8 cellular contexts compared by ENCODE assay signal in the genomic region with DNA sequence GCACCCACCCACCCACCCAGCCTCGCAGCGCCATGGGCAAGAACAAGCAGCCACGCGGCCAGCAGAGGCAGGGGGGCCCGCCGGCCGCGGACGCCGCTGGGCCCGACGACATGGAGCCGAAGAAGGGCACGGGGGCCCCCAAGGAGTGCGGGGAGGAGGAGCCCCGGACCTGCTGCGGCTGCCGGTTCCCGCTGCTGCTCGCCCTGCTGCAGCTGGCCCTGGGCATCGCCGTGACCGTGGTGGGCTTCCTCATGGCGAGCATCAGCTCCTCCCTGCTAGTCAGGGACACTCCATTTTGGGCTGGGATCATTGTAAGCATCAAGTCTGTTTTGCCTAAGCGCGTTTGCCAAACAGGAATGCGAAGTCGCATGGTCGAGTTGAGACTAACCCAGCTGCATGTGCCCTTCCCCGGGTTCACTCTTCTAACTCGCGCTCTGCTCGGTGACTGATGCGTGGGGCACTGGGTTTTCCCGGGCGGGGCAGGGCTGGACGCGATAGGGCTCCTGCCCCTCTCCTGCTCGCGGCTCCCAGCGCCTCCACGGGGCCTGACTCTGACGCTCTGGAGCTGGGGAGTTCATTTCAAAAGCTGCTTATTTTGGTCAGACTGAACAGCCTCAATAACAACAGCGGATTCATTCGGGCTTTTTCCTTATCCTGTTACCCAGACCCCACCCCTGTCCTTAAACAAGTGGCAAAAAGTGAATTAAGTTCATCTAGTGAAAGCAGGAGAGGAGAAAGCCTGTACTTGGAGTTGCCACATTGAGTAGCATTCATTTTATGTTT. TPM values are rescaled to one million over a fixed set of nuclear protein-coding genes. Genes with fewer than 3 reads are reported as not detected.
DNase-seq lines count a peak whose midpoint lies in the region; ATAC-seq, FAIRE-seq and TF ChIP-seq lines count a peak whose summit lies in the region.

No MANE protein-coding gene starts in this region.

- H3K27me3 Mint-ChIP-seq in HFFc6 (ENCODE audit: insufficient read depth) (no peaks in the 10 kb centered on the region), memory B cell (no peaks in the 10 kb centered on the region)

- no peak for TF ChIP-seq POLR2A in endothelial cell of umbilical vein (IDR thresholded peaks at IDR 0.05; ENCODE audit: low read depth, low read length)

- H3K9ac ChIP-seq in endothelial cell of umbilical vein (replicated peaks; ENCODE audit: extremely low read depth, insufficient read depth, low read length), result peak overlapping the region; percentile 7

- H3K4me3 ChIP-seq in SJSA1 (peak overlapping the region; percentile 51), endothelial cell of umbilical vein (replicated peaks in 1 of 3; ENCODE audit: insufficient read depth in 1 of 3, low read depth in 1 of 3, low read length in 3 of 3) (peak overlapping the region; percentile 0 to 59 (median 31))

- peak overlapping the region; percentile 94 for H3K4me3 Mint-ChIP-seq in HFFc6
- peak overlapping the region; percentile 94 for H3K4me3 Mint-ChIP-seq in memory B cell

- DNase-seq in G401 (ENCODE audit: low spot score) (peak; percentile 77), HFFc6 (peak; percentile 36), SJSA1 (ENCODE audit: low read depth in 1 of 2, low spot score in 2 of 2) (peak; percentile 68 to 79), endothelial cell of umbilical vein (ENCODE audit: low read depth, low spot score) (peak; percentile 47), memory B cell (ENCODE audit: low spot score in 2 of 2) (peak; percentile 9 to 25), superior temporal gyrus (ENCODE audit: extremely low spot score) (peak; percentile 82), T1000 (lab: John Stamatoyannopoulos, UW) (no peak)

- no peaks in the 10 kb centered on the region for H3K9me3 Mint-ChIP-seq in HFFc6
- no peaks in the 10 kb centered on the region for H3K9me3 Mint-ChIP-seq in memory B cell

- POLR2A ChIA-PET in endothelial cell of umbilical vein (lab: Charles Lee), result no interaction called here

- dilution Hi-C loops in endothelial cell of umbilical vein (cut with MboI; ENCODE audit: extremely low pct_ligation_motif_present, low sequenced_read_pairs), result no loop called here

- peak overlapping the region; percentile 97 for H3K27ac Mint-ChIP-seq in HFFc6
- H3K27ac Mint-ChIP-seq in memory B cell, result peak overlapping the region; percentile 91

- TF ChIP-seq CTCF in HFFc6 (IDR thresholded peaks at IDR 0.05), result no peak
- no peak for TF ChIP-seq CTCF in endothelial cell of umbilical vein (IDR thresholded peaks at IDR 0.05; ENCODE audit: extremely low read depth in 1 of 2, insufficient read depth in 1 of 2, low read depth in 1 of 2, low read length in 2 of 2)

- H3K4me1 Mint-ChIP-seq in HFFc6 (ENCODE audit: low read depth) (peaks cover 41% of the 10 kb centered on the region), memory B cell (peaks cover 8% of the 10 kb centered on the region)

- peak; percentile 74 for FAIRE-seq in endothelial cell of umbilical vein (lab: Jason Lieb, UNC)

- H3K27ac ChIP-seq in SJSA1 (peak overlapping the region; percentile 78), endothelial cell of umbilical vein (ENCODE audit: insufficient read depth, low read depth, low read length) (no peak overlapping the region)

- no peaks in the 10 kb centered on the region for H3K79me2 ChIP-seq in endothelial cell of umbilical vein (ENCODE audit: control insufficient read depth, insufficient read depth, low read length)

- intact Hi-C loops in endothelial cell of umbilical vein (cut with micrococcal nuclease), result loop anchor here (5.0 kb wide), 1 partner anchor 74 kb away; no protein-coding TSS in a partner anchor

- H3K36me3 ChIP-seq in SJSA1 (no peaks in the 10 kb centered on the region), endothelial cell of umbilical vein (ENCODE audit: control insufficient read depth in 2 of 2, extremely low read depth in 1 of 2, insufficient read depth in 2 of 2, low read length in 2 of 2) (no peaks in the 10 kb centered on the region)

- H3K27me3 ChIP-seq in SJSA1 (replicated peaks) (no peaks in the 10 kb centered on the region), endothelial cell of umbilical vein (ENCODE audit: control insufficient read depth in 2 of 2, insufficient read depth in 2 of 2, low read length in 2 of 2) (no peaks in the 10 kb centered on the region)

- H3K4me2 ChIP-seq in endothelial cell of umbilical vein (ENCODE audit: insufficient read depth, low read length), result peak overlapping the region; percentile 56

- H3K36me3 Mint-ChIP-seq in HFFc6 (ENCODE audit: low read depth), result no peaks in the 10 kb centered on the region
- H3K36me3 Mint-ChIP-seq in memory B cell, result no peaks in the 10 kb centered on the region

- CTCF ChIA-PET in endothelial cell of umbilical vein (lab: Charles Lee), result interaction anchor here (0.9 to 2.5 kb wide), 4 partner anchors 17 to 240 kb away, joined by 3 to 12 read pairs (median 6); no protein-coding TSS in a partner anchor

- BruUV-seq in endothelial cell of umbilical vein (replicated peaks; lab: Mats Ljungman, UMichigan), result no TSS peak

- in situ Hi-C loops in G401 (cut with HindIII; ENCODE audit: low sequenced_read_pairs), result no loop called here

- no peaks in the 10 kb centered on the region for H3K9me3 ChIP-seq in SJSA1 (replicated peaks)
- H3K9me3 ChIP-seq in endothelial cell of umbilical vein (replicated peaks; ENCODE audit: control insufficient read depth, insufficient read depth, low read length), result no peaks in the 10 kb centered on the region

- no peaks in the 10 kb centered on the region for H3K9me1 ChIP-seq in endothelial cell of umbilical vein (replicated peaks; ENCODE audit: control insufficient read depth, extremely low read depth, insufficient read depth, low read length)

- no peaks in the 10 kb centered on the region for H4K20me1 ChIP-seq in endothelial cell of umbilical vein (replicated peaks; ENCODE audit: control insufficient read depth, extremely low read depth, insufficient read depth, low read length)

- peak overlapping the region; percentile 82 for H2AFZ ChIP-seq in endothelial cell of umbilical vein (ENCODE audit: low read depth, low read length)

- ATAC-seq in memory B cell (ENCODE audit: low read depth) (peak; percentile 73), HG03135 (IDR thresholded peaks at IDR 0.05; ENCODE audit: unreplicated experiment) (no peak)

- H3K4me1 ChIP-seq in SJSA1 (replicated peaks), result peaks cover 55% of the 10 kb centered on the region
- peaks cover 4% of the 10 kb centered on the region for H3K4me1 ChIP-seq in endothelial cell of umbilical vein (ENCODE audit: control insufficient read depth, extremely low read depth, insufficient read depth, low read length)

TF ChIP-seq in endothelial cell of umbilical vein, 7 proteins besides CTCF, POLR2A, EP300 and RAD21:
- TF ChIP-seq GATA2 (IDR thresholded peaks at IDR 0.05; ENCODE audit: insufficient read depth, insufficient read length, low read depth, low read length) (no peak), MAX (IDR thresholded peaks at IDR 0.05; ENCODE audit: insufficient read depth, insufficient read length) (no peak), JUN (IDR thresholded peaks at IDR 0.05; ENCODE audit: borderline replicate concordance, insufficient read depth, insufficient read length, low read depth) (no peak), MYC (IDR thresholded peaks at IDR 0.05; ENCODE audit: low read depth, low read length) (no peak), FOS (IDR thresholded peaks at IDR 0.05; ENCODE audit: borderline replicate concordance, insufficient read depth, low read length) (no peak)

RNA-seq across cellular contexts. Expression of gene SSPN, which starts 0.5 kb away (rescaled TPM):
- 1.7 and 2.9 TPM in 2 replicates for total RNA-seq in G401 (2014; rRNA removed; shearing (Covaris generic))
- 10 to 100 TPM; 10.6 to 17.5 (median 15.4) TPM for total RNA-seq in HFFc6 (2021; fragmentation: NEBNext Ultra II Directional; extraction: Animal tissue kit (Norgen Biotek cat#: 25700))
- 35.6 and 37.1 TPM in 2 replicates for total RNA-seq in SJSA1 (2014; rRNA removed; shearing (Covaris generic))
- total RNA-seq in endothelial cell of umbilical vein, result 0.65 and 2.1 TPM in 2 replicates
- polyA plus RNA-seq in endothelial cell of umbilical vein, result 0.75 and 1.3 TPM in 2 replicates
- 0.34 and 0.66 TPM in 2 replicates for polyA plus RNA-seq in endothelial cell of umbilical vein (2011; cell fraction: cytosol; rRNA removed)
- polyA plus RNA-seq in endothelial cell of umbilical vein (2011; cell fraction: nucleus; rRNA removed), result 0.13 and 0.38 TPM in 2 replicates
- 0.82 and 1.4 TPM in 2 replicates for polyA plus RNA-seq in endothelial cell of umbilical vein (2012)
- 2.7 and 9.9 TPM in 2 replicates for polyA minus RNA-seq in endothelial cell of umbilical vein
- polyA minus RNA-seq in endothelial cell of umbilical vein (2011; cell fraction: cytosol; rRNA and poly(A)+ RNA removed), result not detected
- polyA minus RNA-seq in endothelial cell of umbilical vein (2011; cell fraction: nucleus; rRNA and poly(A)+ RNA removed), result 0.24 and 0.48 TPM in 2 replicates
